27 cellular contexts compared by ENCODE assay signal in the genomic region with DNA sequence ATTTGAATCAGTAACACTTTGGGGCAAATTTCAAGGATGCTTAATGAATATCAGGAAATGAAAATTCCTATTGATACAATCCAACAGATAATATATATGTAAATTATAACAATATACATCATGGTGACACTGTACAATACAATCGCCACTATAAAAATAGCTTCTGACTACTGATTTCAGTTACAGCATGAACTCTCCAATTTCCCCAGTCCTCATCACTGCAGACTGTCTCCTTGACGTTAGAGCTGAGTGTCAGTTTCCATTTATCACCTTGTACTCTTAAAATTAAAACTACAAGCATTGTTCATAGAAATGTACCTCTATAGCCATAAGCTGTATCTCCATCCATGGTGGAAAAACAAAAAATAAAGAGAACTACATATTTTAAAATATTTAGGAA.
"Had no signal": no experiment of that assay in that cellular context is flagged by ENCODE, and none has a peak within 500 bp of the region (broad histone marks: within the 10 kb centered on the region; RNA-seq: fewer than 3 reads in every experiment).

No MANE protein-coding gene starts in this region.

- H3K27ac ChIP-seq: hepatocyte, neural progenitor cell, neutrophil, parathyroid adenoma, psoas muscle, right lobe of liver, suprapubic skin, thoracic aorta, tibial artery, upper lobe of right lung had no signal

- ATAC-seq: left lobe of liver; natural killer cell; psoas muscle; right lobe of liver; stimulated activated naive B cell treated with anti-CD40 and anti-IgM and Interleukin-4, amounts not matched to agents 10 μg/mL and 1 μg/mL and 100 μg/mL, for 72 hours; stimulated activated naive CD8-positive, alpha-beta T cell treated with anti-CD3 and anti-CD28 coated beads, Interleukin-15, Interleukin-2, amounts not matched to agents 100 U/mL and 50 U/mL, for 24 hours; upper lobe of right lung had no signal

- H3K27ac Mint-ChIP-seq: natural killer cell; nephron progenitor cell; neural progenitor cell; stimulated activated naive B cell treated with anti-CD40 and anti-IgM and Interleukin-4, amounts not matched to agents 10 μg/mL and 1 μg/mL and 100 μg/mL, for 72 hours had no signal

- H3K4me3 ChIP-seq: heart right ventricle, hepatocyte, lung, neural progenitor cell, psoas muscle, right lobe of liver, smooth muscle cell, suprapubic skin, thoracic aorta, tibial artery, upper lobe of right lung had no signal

- H3K9me3 Mint-ChIP-seq: naive B cell; natural killer cell; nephron progenitor cell; neural progenitor cell; stimulated activated naive B cell treated with anti-CD40 and anti-IgM and Interleukin-4, amounts not matched to agents 10 μg/mL and 1 μg/mL and 100 μg/mL, for 72 hours had no signal

- H3K4me1 Mint-ChIP-seq: natural killer cell, nephron progenitor cell had no signal

- H3K36me3 Mint-ChIP-seq: natural killer cell had no signal

- H3K36me3 ChIP-seq: heart right ventricle, neural progenitor cell, neutrophil, right lobe of liver, suprapubic skin, thoracic aorta, tibial artery, upper lobe of right lung had no signal

- H3K9me3 ChIP-seq: heart right ventricle, neutrophil, psoas muscle, right lobe of liver, suprapubic skin, thoracic aorta, tibial artery, upper lobe of right lung had no signal

- H3K4me1 ChIP-seq: neural progenitor cell, parathyroid adenoma, psoas muscle had no signal

- H3K27me3 Mint-ChIP-seq: naive B cell; stimulated activated naive B cell treated with anti-CD40 and anti-IgM and Interleukin-4, amounts not matched to agents 10 μg/mL and 1 μg/mL and 100 μg/mL, for 72 hours had no signal

- DNase-seq: heart right ventricle; islet precursor cell; mesenchymal stem cell; naive B cell; natural killer cell; nephron progenitor cell; occipital lobe; psoas muscle; right lobe of liver; stimulated activated CD4-positive, alpha-beta T cell treated with anti-CD3 and anti-CD28 coated beads, Interleukin-1b, Interleukin-23, amount 100 ng/mL, for 48 hours; stimulated activated CD4-positive, alpha-beta T cell treated with anti-CD3 and anti-CD28 coated beads, Interleukin-2, amount 100 ng/mL, for 48 hours; stimulated activated CD4-positive, alpha-beta T cell treated with anti-CD3 and anti-CD28 coated beads, Interleukin-4, amount 100 ng/mL, for 4 hours; stimulated activated CD8-positive, alpha-beta memory T cell treated with anti-CD3 and anti-CD28 coated beads, Interleukin-4, amount 100 ng/mL, for 48 hours; stimulated activated naive B cell treated with anti-CD40 and anti-IgM and Interleukin-4, amounts not matched to agents 10 μg/mL and 1 μg/mL and 100 μg/mL, for 72 hours; stimulated activated naive CD8-positive, alpha-beta T cell treated with anti-CD3 and anti-CD28 coated beads, Interleukin-15, Interleukin-2, amounts not matched to agents 100 U/mL and 50 U/mL, for 24 hours; tibial artery; trophoblast cell; upper lobe of right lung had no signal

- H3K4me3 Mint-ChIP-seq: naive B cell; natural killer cell; nephron progenitor cell; neural progenitor cell; stimulated activated naive B cell treated with anti-CD40 and anti-IgM and Interleukin-4, amounts not matched to agents 10 μg/mL and 1 μg/mL and 100 μg/mL, for 72 hours had no signal

- H3K27me3 ChIP-seq: heart right ventricle, hepatocyte, neural progenitor cell, neutrophil, right lobe of liver, suprapubic skin, tibial artery, upper lobe of right lung had no signal
